In the genomic region with DNA sequence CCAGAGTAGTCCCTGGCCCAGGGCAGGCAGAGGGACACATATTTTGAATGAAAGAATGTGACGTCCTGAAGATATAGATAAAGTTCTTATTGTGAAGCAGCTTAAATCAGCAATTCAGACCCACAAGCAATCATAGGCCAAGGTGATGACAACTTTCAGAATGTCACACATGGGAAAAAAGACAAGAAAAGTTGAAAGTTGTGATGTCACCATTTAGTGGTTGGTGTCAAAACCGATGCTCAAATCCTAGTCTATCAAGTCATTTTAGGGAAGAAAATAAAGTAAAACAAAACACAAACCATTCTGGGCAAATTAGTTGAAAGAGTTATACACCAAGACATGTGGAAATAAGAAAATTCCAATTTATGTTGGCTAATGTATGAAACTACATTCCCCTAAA, we compare ENCODE assay signal across 6 cellular contexts.
"Had no signal": no experiment of that assay in that cellular context is flagged by ENCODE, and none has a peak within 500 bp of the region (broad histone marks: within the 10 kb centered on the region; RNA-seq: fewer than 3 reads in every experiment).

No MANE protein-coding gene starts in this region.

- FAIRE-seq: K562 had no signal

- H3K4me2 ChIP-seq: KMS-11 had no signal

- H3K27ac ChIP-seq: HL-60, KMS-11 had no signal

- H3K9ac ChIP-seq: KMS-11 had no signal

- DNase-seq: IMR-90, KBM-7, KG1 had no signal

- H3K4me3 ChIP-seq: K562 had no signal

- ATAC-seq: K562 had no signal
